8 cellular contexts compared by ENCODE assay signal in the genomic region with DNA sequence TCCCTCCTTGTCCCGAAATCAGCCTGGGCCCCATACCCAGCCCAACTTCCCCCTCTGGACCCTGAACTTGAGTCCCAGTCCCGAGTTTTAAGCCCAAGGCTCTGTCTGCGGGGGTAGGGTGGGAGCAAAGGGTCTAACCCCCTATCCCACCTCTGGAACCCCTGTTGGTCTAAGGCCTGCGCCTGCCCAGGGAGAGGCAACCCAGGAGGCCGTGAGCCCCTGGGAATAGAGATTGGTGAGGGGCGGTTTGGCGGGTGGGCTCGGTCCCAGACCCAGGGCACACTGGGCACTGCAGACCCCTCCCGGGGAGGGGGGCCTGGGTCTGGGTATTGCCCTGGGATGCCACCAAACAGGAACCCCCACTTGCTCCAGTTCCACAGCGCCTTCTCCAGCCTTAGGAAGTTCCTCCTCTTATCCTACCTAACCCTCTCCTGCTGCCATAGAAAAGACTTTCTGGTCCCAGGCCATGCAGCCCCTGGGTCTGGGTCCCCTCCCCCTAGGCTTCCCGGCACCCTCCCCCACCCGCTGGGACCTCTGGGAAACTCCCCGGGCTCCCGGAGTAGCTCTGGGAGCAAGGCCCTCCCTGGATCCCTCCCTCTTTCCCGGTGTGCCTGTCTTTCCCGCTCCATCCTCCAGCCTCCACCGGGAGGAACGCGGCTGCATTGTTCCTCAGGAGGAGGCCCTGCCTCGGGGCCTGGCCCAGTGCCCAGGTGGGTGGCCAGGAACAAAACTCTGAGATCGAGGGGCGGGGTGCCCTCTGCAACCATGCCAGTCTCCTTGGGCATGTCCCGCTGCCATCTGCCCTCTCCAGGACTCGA. TPM values are rescaled to one million over a fixed set of nuclear protein-coding genes. Genes with fewer than 3 reads are reported as not detected.
DNase-seq lines count a peak whose midpoint lies in the region; ATAC-seq and TF ChIP-seq lines count a peak whose summit lies in the region.

No MANE protein-coding gene starts in this region.

- H3K36me3 Mint-ChIP-seq in activated T-helper 17 cell treated with anti-CD3 and anti-CD28 coated beads, Interleukin-2, amount 50 U/mL, for 72 hours (ENCODE audit: low read depth), result peaks cover 66% of the 10 kb centered on the region

- H3K27me3 ChIP-seq in heart right ventricle, result no peaks in the 10 kb centered on the region

- TF ChIP-seq CTCF in AG10803 (conservative IDR thresholded peaks at IDR 0.05; ENCODE audit: low read length) (no peak), heart right ventricle (IDR thresholded peaks at IDR 0.05) (no peak)

- no peak for ATAC-seq in activated T-helper 17 cell treated with anti-CD3 and anti-CD28 coated beads, Interleukin-2, amount 50 U/mL, for 72 hours (replicated peaks)
- ATAC-seq in heart right ventricle, result peak in 2 of 8 donors; percentile 1
- ATAC-seq in sciatic nerve, result no peak

- no peaks in the 10 kb centered on the region for H3K27me3 Mint-ChIP-seq in activated T-helper 17 cell treated with anti-CD3 and anti-CD28 coated beads, Interleukin-2, amount 50 U/mL, for 72 hours

- WGBS in heart right ventricle, 2 donors, result 11 to 17% methylated on average over 22 to 24 of the region's 24 CpGs

- no peaks in the 10 kb centered on the region for H3K9me3 Mint-ChIP-seq in activated T-helper 17 cell treated with anti-CD3 and anti-CD28 coated beads, Interleukin-2, amount 50 U/mL, for 72 hours

- H3K4me3 ChIP-seq in AG10803 (ENCODE audit: low read length) (peak overlapping the region; percentile 72), heart right ventricle (peak overlapping the region; percentile 29 to 100 (median 96))

- no peaks in the 10 kb centered on the region for H3K9me3 ChIP-seq in heart right ventricle

- peak overlapping the region; percentile 99 to 100 (median 100) for H3K27ac ChIP-seq in heart right ventricle

- H3K4me1 ChIP-seq in heart right ventricle, result peaks cover 28 to 76% (median 48%) of the 10 kb centered on the region in 9 donors

- H3K36me3 ChIP-seq in heart right ventricle, result peaks cover 0 to 19% (median 0%) of the 10 kb centered on the region in 9 donors

- peak overlapping the region; percentile 87 for H3K4me3 Mint-ChIP-seq in activated T-helper 17 cell treated with anti-CD3 and anti-CD28 coated beads, Interleukin-2, amount 50 U/mL, for 72 hours

- peaks cover 20% of the 10 kb centered on the region for H3K4me1 Mint-ChIP-seq in activated T-helper 17 cell treated with anti-CD3 and anti-CD28 coated beads, Interleukin-2, amount 50 U/mL, for 72 hours

- peak; percentile 54 for DNase-seq in AG10803 (ENCODE audit: low read depth)
- DNase-seq in HK-2 (ENCODE audit: unreplicated experiment), result peak; percentile 80
- peak; percentile 72 to 81 for DNase-seq in heart right ventricle
- peak; percentile 80 for DNase-seq in sciatic nerve (ENCODE audit: low spot score)
- no peak for DNase-seq in activated effector memory CD4-positive, alpha-beta T cell treated with Interleukin-2 at 50 U/mL for 16 hours
- DNase-seq in stimulated activated CD4-positive, alpha-beta T cell treated with anti-CD3 and anti-CD28 coated beads, Interleukin-12 subunit alpha, Interleukin-12 subunit beta, amount 100 ng/mL, for 4 hours, result no peak
- no peak for DNase-seq in cerebellum (ENCODE audit: low spot score)

- H3K27ac Mint-ChIP-seq in activated T-helper 17 cell treated with anti-CD3 and anti-CD28 coated beads, Interleukin-2, amount 50 U/mL, for 72 hours, result peak overlapping the region; percentile 100

- intact Hi-C loops in heart right ventricle (cut with DNase I) (loop anchor here in 4 of 10 donors (10.0 kb wide), 2 partner anchors 679 to 689 kb away; partner anchors contain the start of genes IER2 (in 3 of the 4) and STX10 (in 3 of the 4)), sciatic nerve (cut with DNase I) (no loop called here)

RNA-seq across cellular contexts. Expression of gene NANOS3, which starts 33.6 kb away (rescaled TPM):
- total RNA-seq in activated T-helper 17 cell treated with anti-CD3 and anti-CD28 coated beads, Interleukin-2, amount 50 U/mL, for 72 hours, result 1 to 10 TPM; 1.2 to 3.6 TPM
- total RNA-seq in heart right ventricle, result 1 to 10 TPM in 3 of 10 donors, under 1 TPM in 3, not detected in 4; 0.37 to 1.5 (median 0.98) TPM
- polyA plus RNA-seq in heart right ventricle, result 1 to 10 TPM in 1 of 2 donors, under 1 TPM in 1; 0.41 to 2.9 TPM
- total RNA-seq in sciatic nerve, result 1.4 TPM
- total RNA-seq in cerebellum, result 2.9 TPM

RNA-seq across cellular contexts. Expression of gene ZSWIM4, which starts 48.1 kb away (rescaled TPM):
- total RNA-seq in activated T-helper 17 cell treated with anti-CD3 and anti-CD28 coated beads, Interleukin-2, amount 50 U/mL, for 72 hours, result 10 to 100 TPM in 1 of 2 donors, 1 to 10 TPM in 1; 5.4 to 10.6 TPM
- total RNA-seq in heart right ventricle, result 1 to 10 TPM; 2.1 to 7.1 (median 3.0) TPM
- 1 to 10 TPM; 1.2 to 1.5 TPM for polyA plus RNA-seq in heart right ventricle
- 8.2 TPM for total RNA-seq in sciatic nerve
- 13.6 TPM for total RNA-seq in cerebellum

Comparison
In these comparisons a context has a peak if more than half of its experiments do, and no peak if none do; other contexts are left out.
1. DNase-seq: peak in AG10803 (single experiment), HK-2 (single experiment), heart right ventricle (2 of 2) and sciatic nerve (single experiment); none in activated effector memory CD4-positive, alpha-beta T cell treated with Interleukin-2 at 50 U/mL for 16 hours (single experiment), stimulated activated CD4-positive, alpha-beta T cell treated with anti-CD3 and anti-CD28 coated beads, Interleukin-12 subunit alpha, Interleukin-12 subunit beta, amount 100 ng/mL, for 4 hours (single experiment) and cerebellum (single experiment).